Comparison of ENCODE assay signal across 21 cellular contexts in the genomic region with DNA sequence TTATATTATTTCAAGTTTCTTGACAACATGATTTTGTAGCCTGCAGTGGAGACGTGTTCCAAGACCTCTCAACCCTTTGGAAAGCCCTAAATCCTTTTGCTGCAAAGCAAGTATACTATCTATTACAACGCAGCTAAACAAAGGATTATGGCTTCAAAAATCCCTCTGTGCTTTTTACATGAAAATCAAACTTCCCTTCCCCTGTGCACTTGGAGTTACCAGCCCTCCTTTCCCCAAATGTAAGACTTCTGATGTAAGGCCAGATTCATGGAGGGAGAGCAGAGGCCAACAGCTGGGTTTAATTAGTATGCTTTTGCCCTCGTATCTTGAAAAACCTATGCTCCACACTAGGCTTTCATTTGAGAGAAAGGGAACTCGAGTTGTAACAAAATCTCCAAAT.
DNase-seq lines count a peak whose midpoint lies in the region; TF ChIP-seq lines count a peak whose summit lies in the region.
"Had no signal": no experiment of that assay in that cellular context is flagged by ENCODE, and none has a peak within 500 bp of the region (broad histone marks: within the 10 kb centered on the region; RNA-seq: fewer than 3 reads in every experiment).

No MANE protein-coding gene starts in this region.

- H3K36me3 ChIP-seq in SK-N-MC (ENCODE audit: insufficient read depth, low read length) (no peaks in the 10 kb centered on the region), neural progenitor cell (no peaks in the 10 kb centered on the region)

- no peak overlapping the region for H3K4me3 Mint-ChIP-seq in neural progenitor cell
- H3K4me3 Mint-ChIP-seq: activated naive CD8-positive, alpha-beta T cell treated with anti-CD3 and anti-CD28 coated beads for 36 hours; activated T-helper 17 cell treated with anti-CD3 and anti-CD28 coated beads, Interleukin-2, amount 50 U/mL, for 72 hours; CD8-positive, alpha-beta T cell; memory B cell had no signal

- H3K27me3 ChIP-seq in neural progenitor cell, result no peaks in the 10 kb centered on the region

- TF ChIP-seq CTCF in AG09319 (IDR thresholded peaks at IDR 0.05; ENCODE audit: low read depth, low read length) (no peak), fibroblast of the aortic adventitia (IDR thresholded peaks at IDR 0.05; ENCODE audit: insufficient read depth, low read length) (no peak), neural progenitor cell (IDR thresholded peaks at IDR 0.05) (no peak)

- H4K20me1 ChIP-seq in neural progenitor cell (ENCODE audit: low read depth), result no peaks in the 10 kb centered on the region

- H3K79me2 ChIP-seq in neural progenitor cell (ENCODE audit: low read depth), result no peaks in the 10 kb centered on the region

- H3K27ac ChIP-seq in SK-N-MC, result peak overlapping the region; percentile 69
- no peak overlapping the region for H3K27ac ChIP-seq in neural progenitor cell
- H3K27ac ChIP-seq: epithelial cell of prostate had no signal

- H3K9ac ChIP-seq in SK-N-MC (ENCODE audit: insufficient read length) (no peak overlapping the region), neural progenitor cell (no peak overlapping the region)

- H2AFZ ChIP-seq in neural progenitor cell (replicated peaks), result peak overlapping the region; percentile 18

- no peaks in the 10 kb centered on the region for H3K9me3 ChIP-seq in SK-N-MC (ENCODE audit: low read depth, low read length)
- no peaks in the 10 kb centered on the region for H3K9me3 ChIP-seq in neural progenitor cell (ENCODE audit: low read depth)

- H3K27ac Mint-ChIP-seq in neural progenitor cell, result no peak overlapping the region
- H3K27ac Mint-ChIP-seq: activated naive CD8-positive, alpha-beta T cell treated with anti-CD3 and anti-CD28 coated beads for 36 hours; activated T-helper 17 cell treated with anti-CD3 and anti-CD28 coated beads, Interleukin-2, amount 50 U/mL, for 72 hours; CD8-positive, alpha-beta T cell; memory B cell; progenitor cell of endocrine pancreas had no signal

- no peaks in the 10 kb centered on the region for H3K36me3 Mint-ChIP-seq in neural progenitor cell
- H3K36me3 Mint-ChIP-seq: activated naive CD8-positive, alpha-beta T cell treated with anti-CD3 and anti-CD28 coated beads for 36 hours; CD8-positive, alpha-beta T cell; memory B cell had no signal

- no peaks in the 10 kb centered on the region for H3K4me1 Mint-ChIP-seq in neural progenitor cell
- H3K4me1 Mint-ChIP-seq: activated naive CD8-positive, alpha-beta T cell treated with anti-CD3 and anti-CD28 coated beads for 36 hours; memory B cell had no signal

- H3K4me1 ChIP-seq in neural progenitor cell, result no peaks in the 10 kb centered on the region

- H3K4me3 ChIP-seq in SK-N-MC (peak overlapping the region; percentile 24; the same call in 1 of the 2 replicates), fibroblast of the aortic adventitia (ENCODE audit: low read depth, low read length) (no peak overlapping the region), neural progenitor cell (no peak overlapping the region)

- DNase-seq in AG09319 (ENCODE audit: extremely low read depth, low read depth), result peak; percentile 75
- DNase-seq in SK-N-MC (ENCODE audit: low read depth, low spot score), result no peak
- DNase-seq in fibroblast of the aortic adventitia (ENCODE audit: low read depth), result peak; percentile 83
- DNase-seq in neural progenitor cell (ENCODE audit: low spot score), result no peak
- no peak for DNase-seq in DMS79 (lab: John Stamatoyannopoulos, UW)
- no peak for DNase-seq in amygdala (lab: John Stamatoyannopoulos, UW)
- DNase-seq in NCI-H2081 (lab: John Stamatoyannopoulos, UW), result no peak
- no peak for DNase-seq in NCI-H146 treated with DMSO at 0.1 percent for 48 hours (lab: John Stamatoyannopoulos, UW; ENCODE audit: unreplicated experiment)
- DNase-seq: activated naive CD8-positive, alpha-beta T cell treated with anti-CD3 and anti-CD28 coated beads for 36 hours; CD8-positive, alpha-beta T cell; DND-41; islet precursor cell; KG1; NCI-H1048; NCI-H2081 treated with DMSO at 0.1 percent for 48 hours; small intestine; stimulated activated CD4-positive, alpha-beta T cell treated with anti-CD3 and anti-CD28 coated beads, Interleukin-4, amount 100 ng/mL, for 4 hours had no signal

- no peak overlapping the region for H3K4me2 ChIP-seq in neural progenitor cell

- peaks cover 2% of the 10 kb centered on the region for H3K27me3 Mint-ChIP-seq in neural progenitor cell (ENCODE audit: insufficient read depth, low read depth)
- H3K27me3 Mint-ChIP-seq: activated T-helper 17 cell treated with anti-CD3 and anti-CD28 coated beads, Interleukin-2, amount 50 U/mL, for 72 hours had no signal

- H3K9me3 Mint-ChIP-seq in neural progenitor cell, result peaks cover 4% of the 10 kb centered on the region
- H3K9me3 Mint-ChIP-seq: activated T-helper 17 cell treated with anti-CD3 and anti-CD28 coated beads, Interleukin-2, amount 50 U/mL, for 72 hours; CD8-positive, alpha-beta T cell had no signal

- H3F3A ChIP-seq in neural progenitor cell (ENCODE audit: low read depth), result no peaks in the 10 kb centered on the region

Comparison
In these comparisons a context has a peak if more than half of its experiments do, and no peak if none do; other contexts are left out.
1. DNase-seq: peak in AG09319 (single experiment) and fibroblast of the aortic adventitia (single experiment); none in SK-N-MC (single experiment), neural progenitor cell (single experiment), DMS79 (single experiment), amygdala (0 of 56), NCI-H2081 (0 of 2) and NCI-H146 treated with DMSO at 0.1 percent for 48 hours (single experiment).